In genomic region chr10:96289218-96289910, GRCh38 we compare ENCODE assay signal across 1 cellular context.
TF ChIP-seq lines count a peak whose summit lies in the region.

No MANE protein-coding gene starts in this region.

TF ChIP-seq in GM12878, 131 proteins besides CTCF, POLR2A, EP300 and RAD21:
- TF ChIP-seq BHLHE40 (IDR thresholded peaks at IDR 0.05; ENCODE audit: borderline replicate concordance in 1 of 2, low read depth in 2 of 2, low read length in 1 of 2) (peak; percentile 20 to 43; a peak in 1 of 4 replicates), PBX3 (IDR thresholded peaks at IDR 0.05; ENCODE audit: insufficient replicate concordance, low read depth, low read length) (peak; percentile 65), MLLT1 (IDR thresholded peaks at IDR 0.05) (0 out of 2 replicates have a peak, but pooled peaks have one; percentile 16), POU2F2 (IDR thresholded peaks at IDR 0.05; ENCODE audit: borderline replicate concordance, low read depth, low read length) (no peak), PKNOX1 (IDR thresholded peaks at IDR 0.05) (peak; percentile 63), ZNF687 (IDR thresholded peaks at IDR 0.05) (0 out of 2 replicates have a peak, but pooled peaks have one; percentile 32), RAD51 (IDR thresholded peaks at IDR 0.05) (peak; percentile 90), ASH2L (IDR thresholded peaks at IDR 0.05; ENCODE audit: borderline replicate concordance, low read depth) (no peak)
